Comparison of ENCODE assay signal across 9 cellular contexts in genomic region chr7:136868496-136869005, GRCh38. TPM values are rescaled to one million over a fixed set of nuclear protein-coding genes. Genes with fewer than 3 reads are reported as not detected.
A peak's percentile ranks its signal among the peaks of the same experiment; 100 is the strongest.
DNase-seq lines count a peak whose midpoint lies in the region; ATAC-seq and TF ChIP-seq lines count a peak whose summit lies in the region.
"Had no signal": no experiment of that assay in that cellular context is flagged by ENCODE, and none has a peak within 500 bp of the region (broad histone marks: within the 10 kb centered on the region; RNA-seq: fewer than 3 reads in every experiment).

TSS of gene CHRM2 (plus strand) at chr7:136868652. CDS start at chr7:137014866, 146,214 bp downstream.

- no peak for TF ChIP-seq CTCF in mammary epithelial cell (conservative IDR thresholded peaks at IDR 0.05 in 1 of 2, IDR thresholded peaks at IDR 0.05 in 1 of 2; ENCODE audit: extremely low read depth in 1 of 2, insufficient read depth in 1 of 2, low read depth in 1 of 2, low read length in 2 of 2)
- no peak for TF ChIP-seq CTCF in thoracic aorta (IDR thresholded peaks at IDR 0.05)

- dilution Hi-C loops in mammary epithelial cell (cut with HindIII; ENCODE audit: low sequenced_read_pairs), result no loop called here

- no peak within 1 kb of the TSS for H2AFZ ChIP-seq in mammary epithelial cell (ENCODE audit: low read depth, low read length)

- in situ Hi-C loops in mammary epithelial cell (cut with MboI; ENCODE audit: low sequenced_read_pairs in 2 of 2), result no loop called here
- in situ Hi-C loops in G401 (cut with HindIII; ENCODE audit: low sequenced_read_pairs), result no loop called here

- no peaks in the 10 kb centered on the region for H3K79me2 ChIP-seq in mammary epithelial cell (ENCODE audit: insufficient read depth, low read length)

- H3K27ac ChIP-seq in mammary epithelial cell (ENCODE audit: insufficient read depth, low read depth, low read length) (no peak within 1 kb of the TSS), thoracic aorta (no peak within 1 kb of the TSS)

- H3K4me3 ChIP-seq in mammary epithelial cell (replicated peaks in 1 of 3; ENCODE audit: insufficient read depth in 1 of 3, low read depth in 2 of 3, low read length in 3 of 3) (no peak within 1 kb of the TSS), iPS-18c (ENCODE audit: insufficient read depth, low read depth, low read length) (peak within 1 kb of the TSS; percentile 61), thoracic aorta (peak within 1 kb of the TSS; percentile 24)

- DNase-seq in NCI-H1417 (lab: John Stamatoyannopoulos, UW) (peak in 2 of 3 experiments; percentile 73 to 83), NCI-H1417 treated with DMSO at 0.1 percent for 48 hours (lab: John Stamatoyannopoulos, UW) (no peak), mammary epithelial cell (peak; percentile 31), thoracic aorta (ENCODE audit: low spot score) (no peak), G401 (ENCODE audit: low spot score) (no peak), NCI-H1694 (lab: John Stamatoyannopoulos, UW) (no peak)
- DNase-seq: activated T-cell treated with anti-CD3 and anti-CD28 coated beads, Interleukin-2, amount 50 U/mL, for 4 hours had no signal

- H3K27me3 ChIP-seq in mammary epithelial cell (ENCODE audit: insufficient read depth, low read length), result peaks cover 43% of the 10 kb centered on the region
- no peaks in the 10 kb centered on the region for H3K27me3 ChIP-seq in thoracic aorta (replicated peaks; ENCODE audit: insufficient read depth)

- H3K9me3 ChIP-seq in mammary epithelial cell (replicated peaks; ENCODE audit: insufficient read depth, low read length) (no peaks in the 10 kb centered on the region), iPS-18c (ENCODE audit: control insufficient read depth, insufficient read depth, low read length) (peaks cover 2% of the 10 kb centered on the region), thoracic aorta (no peaks in the 10 kb centered on the region)

- CTCF ChIA-PET in mammary epithelial cell (lab: Charles Lee; ENCODE audit: low non-redundant PET), result no interaction called here

- H3K4me2 ChIP-seq in mammary epithelial cell (ENCODE audit: insufficient read depth, low read depth, low read length), result no peak within 1 kb of the TSS

- no peak for ATAC-seq in thoracic aorta (ENCODE audit: insufficient number of reproducible peaks, low FRiP score, low read depth)
- no peak for ATAC-seq in HG03159 (IDR thresholded peaks at IDR 0.05; ENCODE audit: unreplicated experiment)
- ATAC-seq: activated T-cell treated with anti-CD3 and anti-CD28 coated beads, Interleukin-2, amount 50 U/mL, for 4 hours had no signal

- H3K4me1 ChIP-seq in mammary epithelial cell (ENCODE audit: insufficient read depth, low read length), result no peaks in the 10 kb centered on the region
- peaks cover 0 to 22% of the 10 kb centered on the region in 2 donors for H3K4me1 ChIP-seq in thoracic aorta (ENCODE audit: control insufficient read depth in 1 of 2, low read depth in 2 of 2)

- under 1% methylated on average over 20 of the region's 23 CpGs for WGBS in mammary epithelial cell (ENCODE audit: low coverage, missing lambda C conversion rate)

- no peaks in the 10 kb centered on the region for H4K20me1 ChIP-seq in mammary epithelial cell (ENCODE audit: insufficient read depth, low read length)

- no TSS peak for BruUV-seq in mammary epithelial cell (replicated peaks; lab: Mats Ljungman, UMichigan)

- H3K9ac ChIP-seq in mammary epithelial cell (ENCODE audit: insufficient read depth, low read length), result no peak within 1 kb of the TSS

- no peaks in the 10 kb centered on the region for H3K36me3 ChIP-seq in mammary epithelial cell (ENCODE audit: insufficient read depth, low read length)
- H3K36me3 ChIP-seq in thoracic aorta, result no peaks in the 10 kb centered on the region

- intact Hi-C loops in mammary epithelial cell (cut with micrococcal nuclease), result no loop called here

RNA-seq across cellular contexts. Expression of gene CHRM2, which starts in this region (rescaled TPM):
- total RNA-seq in mammary epithelial cell (not detected), thoracic aorta (not detected)
- not detected for polyA plus RNA-seq in mammary epithelial cell
- polyA minus RNA-seq in mammary epithelial cell, result not detected
- under 0.01 and 0.06 TPM in 2 replicates for total RNA-seq in G401 (2014; rRNA removed; shearing (Covaris generic))

Comparison
In these comparisons a context has a peak if more than half of its experiments do, and no peak if none do; other contexts are left out.
1. DNase-seq: peak in NCI-H1417 (2 of 3); none in NCI-H1417 treated with DMSO at 0.1 percent for 48 hours (single experiment), thoracic aorta (single experiment), G401 (single experiment) and NCI-H1694 (single experiment).
2. Peak in DNase-seq in mammary epithelial cell; RNA of the gene not detected or under 1 TPM.
3. H3K4me3 ChIP-seq: peak in iPS-18c (single experiment) and thoracic aorta (single experiment); none in mammary epithelial cell (0 of 3).